Comparison of ENCODE assay signal across 9 cellular contexts in genomic region chr1:234980657-234981396, GRCh38.
DNase-seq lines count a peak whose midpoint lies in the region; ATAC-seq and TF ChIP-seq lines count a peak whose summit lies in the region.
"Had no signal": no experiment of that assay in that cellular context is flagged by ENCODE, and none has a peak within 500 bp of the region (broad histone marks: within the 10 kb centered on the region; RNA-seq: fewer than 3 reads in every experiment).

No MANE protein-coding gene starts in this region.

- peak; percentile 12 for TF ChIP-seq POLR2A in transverse colon (IDR thresholded peaks at IDR 0.05)

- H3K27me3 ChIP-seq in foreskin keratinocyte: no peaks in the 10 kb centered on the region
- no peaks in the 10 kb centered on the region for H3K27me3 ChIP-seq in transverse colon

- H3K27ac Mint-ChIP-seq in activated T-helper 2 cell treated with anti-CD3 and anti-CD28 coated beads, Interferon-gamma antibody, Interleukin-2, Interleukin-4, amounts not matched to agents 10 μg/mL and 5 μg/mL and 100 μg/mL, durations not matched to agents 14 hours and 24 hours and 36 hours: peak overlapping the region; percentile 97

- peaks cover 79% of the 10 kb centered on the region for H3K4me1 Mint-ChIP-seq in activated T-helper 2 cell treated with anti-CD3 and anti-CD28 coated beads, Interferon-gamma antibody, Interleukin-2, Interleukin-4, amounts not matched to agents 10 μg/mL and 5 μg/mL and 100 μg/mL, durations not matched to agents 14 hours and 24 hours and 36 hours (ENCODE audit: low read depth)

- in situ Hi-C loops in transverse colon (cut with MboI; ENCODE audit: low pct_ligation_motif_present in 1 of 4, low pct_unique_long_range_greater_than_20kb in 1 of 4, low sequenced_read_pairs in 3 of 4): loop anchor here in 2 of 4 donors (10.0 kb wide), 2 partner anchors 104 to 256 kb away; no protein-coding TSS in a partner anchor

- peak overlapping the region; percentile 91 for H3K4me3 Mint-ChIP-seq in activated T-helper 2 cell treated with anti-CD3 and anti-CD28 coated beads, Interferon-gamma antibody, Interleukin-2, Interleukin-4, amounts not matched to agents 10 μg/mL and 5 μg/mL and 100 μg/mL, durations not matched to agents 14 hours and 24 hours and 36 hours (ENCODE audit: low read depth)

- H3K27me3 Mint-ChIP-seq in activated T-helper 2 cell treated with anti-CD3 and anti-CD28 coated beads, Interferon-gamma antibody, Interleukin-2, Interleukin-4, amounts not matched to agents 10 μg/mL and 5 μg/mL and 100 μg/mL, durations not matched to agents 14 hours and 24 hours and 36 hours (ENCODE audit: low read depth): no peaks in the 10 kb centered on the region

- H3K4me1 ChIP-seq in foreskin keratinocyte (peaks cover 15% of the 10 kb centered on the region), transverse colon (peaks cover 52 to 70% (median 61%) of the 10 kb centered on the region in 4 donors)

- 55 to 61% methylated on average over 5 to 18 of the region's 18 CpGs for WGBS in transverse colon (ENCODE audit: low coverage in 1 of 2), 2 donors

- peaks cover 62% of the 10 kb centered on the region for H3K36me3 Mint-ChIP-seq in activated T-helper 2 cell treated with anti-CD3 and anti-CD28 coated beads, Interferon-gamma antibody, Interleukin-2, Interleukin-4, amounts not matched to agents 10 μg/mL and 5 μg/mL and 100 μg/mL, durations not matched to agents 14 hours and 24 hours and 36 hours (ENCODE audit: low read depth)

- no peak for TF ChIP-seq EP300 in transverse colon (IDR thresholded peaks at IDR 0.05; ENCODE audit: low read depth)

- DNase-seq in DMS53 (lab: John Stamatoyannopoulos, UW): peak; percentile 87
- DNase-seq in HFF-Myc (ENCODE audit: extremely low read depth, low read depth): peak; percentile 78
- DNase-seq in RKO (ENCODE audit: low spot score): peak; percentile 97
- DNase-seq in activated T-helper 2 cell treated with anti-CD3 and anti-CD28 coated beads, Interferon-gamma antibody, Interleukin-2, Interleukin-4, amounts not matched to agents 10 μg/mL and 5 μg/mL and 100 μg/mL, durations not matched to agents 14 hours and 24 hours and 36 hours (ENCODE audit: low spot score): peak; percentile 72
- DNase-seq in foreskin keratinocyte: peak; percentile 71 to 87
- DNase-seq in pons (ENCODE audit: low spot score): peak; percentile 78
- peak; percentile 72 for DNase-seq in transverse colon
- no peak for DNase-seq in NCI-H748 treated with DMSO at 0.1 percent for 48 hours (lab: John Stamatoyannopoulos, UW)

- H3K36me3 ChIP-seq in transverse colon: no peaks in the 10 kb centered on the region

- H3K27ac ChIP-seq in foreskin keratinocyte (peak overlapping the region; percentile 80), transverse colon (peak overlapping the region; percentile 88 to 91 (median 88))
- H3K27ac ChIP-seq: KMS-11 had no signal

- intact Hi-C loops in activated T-helper 2 cell treated with anti-CD3 and anti-CD28 coated beads, Interferon-gamma antibody, Interleukin-2, Interleukin-4, amounts not matched to agents 10 μg/mL and 5 μg/mL and 100 μg/mL, durations not matched to agents 14 hours and 24 hours and 36 hours (cut with micrococcal nuclease): loop anchor here (1.0 to 2.0 kb wide), 9 partner anchors 8 to 257 kb away; no protein-coding TSS in a partner anchor
- intact Hi-C loops in transverse colon (cut with DNase I; ENCODE audit: low total_unique reads): loop anchor here (10.0 kb wide), 1 partner anchor 446 kb away; no protein-coding TSS in a partner anchor

- peaks cover 3% of the 10 kb centered on the region for H3K9me3 Mint-ChIP-seq in activated T-helper 2 cell treated with anti-CD3 and anti-CD28 coated beads, Interferon-gamma antibody, Interleukin-2, Interleukin-4, amounts not matched to agents 10 μg/mL and 5 μg/mL and 100 μg/mL, durations not matched to agents 14 hours and 24 hours and 36 hours

- H3K4me3 ChIP-seq in HFF-Myc (replicated peaks; ENCODE audit: low read depth, low read length) (no peak overlapping the region), transverse colon (no peak overlapping the region)

- peak; percentile 95 for ATAC-seq in foreskin keratinocyte

- H3K9me3 ChIP-seq in transverse colon: no peaks in the 10 kb centered on the region

- no peak for TF ChIP-seq CTCF in HFF-Myc (IDR thresholded peaks at IDR 0.05; ENCODE audit: low read depth, low read length, missing control alignments)
- no peak for TF ChIP-seq CTCF in foreskin keratinocyte (conservative IDR thresholded peaks at IDR 0.05)
- no peak for TF ChIP-seq CTCF in transverse colon (IDR thresholded peaks at IDR 0.05)
